ENCODE assay signal across 10 cellular contexts in genomic region chr7:22355620-22356009, GRCh38. TPM values are rescaled to one million over a fixed set of nuclear protein-coding genes. Genes with fewer than 3 reads are reported as not detected.
A peak's percentile ranks its signal among the peaks of the same experiment; 100 is the strongest.
DNase-seq lines count a peak whose midpoint lies in the region; ATAC-seq and TF ChIP-seq lines count a peak whose summit lies in the region.
"Had no signal": no experiment of that assay in that cellular context is flagged by ENCODE, and none has a peak within 500 bp of the region (broad histone marks: within the 10 kb centered on the region; RNA-seq: fewer than 3 reads in every experiment).

No MANE protein-coding gene starts in this region.

- H3K36me3 ChIP-seq in RWPE2 (ENCODE audit: low read depth) (no peaks in the 10 kb centered on the region), esophagus (ENCODE audit: control insufficient read depth in 2 of 2, insufficient read depth in 2 of 2, low read length in 1 of 2) (no peaks in the 10 kb centered on the region)

- H4K91ac ChIP-seq in H9 (ENCODE audit: insufficient read length, low read depth, low read length): no peak overlapping the region

- WGBS in H9 (ENCODE audit: extremely low coverage, insufficient read length, low lambda C conversion rate): no CpG with 5 or more reads among the region's 5 CpGs
- 45 to 47% methylated on average over 5 of the region's 5 CpGs for WGBS in esophagus, 2 donors

- H3K9me3 ChIP-seq in H9 (ENCODE audit: control insufficient read depth, low read depth, low read length) (no peaks in the 10 kb centered on the region), RWPE2 (ENCODE audit: severe bottlenecking) (peaks cover 2% of the 10 kb centered on the region), esophagus (ENCODE audit: control insufficient read depth in 2 of 2, insufficient read depth in 1 of 2, low read depth in 1 of 2, low read length in 1 of 2) (no peaks in the 10 kb centered on the region)

- H3K9ac ChIP-seq in H9 (ENCODE audit: extremely low read depth, insufficient read length, low read length): no peak overlapping the region

- H3K9me3 Mint-ChIP-seq in H9: peaks cover 8 to 12% of the 10 kb centered on the region in 2 experiments
- H3K9me3 Mint-ChIP-seq: dendritic cell treated with granulocyte-macrophage colony-stimulating factor and Interleukin-4, amounts not matched to agents 40 ng/mL and 50 ng/mL, for 4 days had no signal

- H3K4me2 ChIP-seq in H9 (ENCODE audit: insufficient read depth, insufficient read length, low read length): peak overlapping the region; percentile 68

- H2AK5ac ChIP-seq in H9 (ENCODE audit: insufficient read length, low read length): no peak overlapping the region

- H3K27ac ChIP-seq in H9 (ENCODE audit: insufficient read length, low read depth, low read length) (no peak overlapping the region), RWPE2 (ENCODE audit: poor library complexity, severe bottlenecking) (no peak overlapping the region), esophagus (ENCODE audit: low read depth in 2 of 2, low read length in 1 of 2) (peak overlapping the region; percentile 40 to 73), skin epidermis (no peak overlapping the region)

- H3K27me3 Mint-ChIP-seq in H9 (ENCODE audit: low read depth): peaks cover 22% of the 10 kb centered on the region

- peak overlapping the region; percentile 64 to 76 for H3K4me3 Mint-ChIP-seq in H9
- H3K4me3 Mint-ChIP-seq: dendritic cell treated with granulocyte-macrophage colony-stimulating factor and Interleukin-4, amounts not matched to agents 40 ng/mL and 50 ng/mL, for 4 days had no signal

- H4K8ac ChIP-seq in H9 (replicated peaks; ENCODE audit: insufficient read length, low read depth, low read length): no peak overlapping the region

- no peak for ATAC-seq in RWPE2 (ENCODE audit: low read depth)

- H2AFZ ChIP-seq in H9 (ENCODE audit: low read length): no peak overlapping the region

- no peak for DNase-seq in H9
- DNase-seq in RWPE2 (ENCODE audit: low spot score): no peak
- DNase-seq in HUDEP-2 (lab: John Stamatoyannopoulos, UW; ENCODE audit: unreplicated experiment in 76 of 76): no peak
- DNase-seq in activated CD8-positive, alpha-beta memory T cell treated with anti-CD3 and anti-CD28 coated beads, Interleukin-2, amount 50 U/mL, for 48 hours: no peak
- DNase-seq in iPS-NIHi7 (ENCODE audit: extremely low spot score): no peak
- DNase-seq: GF-D8, NCI-H1436 treated with DMSO at 0.1 percent for 48 hours had no signal

- H2BK20ac ChIP-seq in H9 (ENCODE audit: low read depth, low read length, poor library complexity, severe bottlenecking): no peak overlapping the region

- H3K4me1 ChIP-seq in H9 (ENCODE audit: insufficient read depth, low read length): peaks cover 8% of the 10 kb centered on the region; the same call in 1 of the 2 replicates
- peaks cover 16% of the 10 kb centered on the region for H3K4me1 ChIP-seq in RWPE2 (ENCODE audit: insufficient read depth, poor library complexity, severe bottlenecking)
- H3K4me1 ChIP-seq in esophagus (ENCODE audit: control insufficient read depth in 2 of 2, insufficient read depth in 2 of 2, low read length in 1 of 2): peaks cover 0 to 9% of the 10 kb centered on the region in 2 donors

- no peak overlapping the region for H2BK5ac ChIP-seq in H9 (ENCODE audit: insufficient read length, low read length)

- no peak overlapping the region for H3K14ac ChIP-seq in H9 (ENCODE audit: insufficient read depth, low read length)

- H3T11ph ChIP-seq in H9 (ENCODE audit: low read length): no peak overlapping the region

- H3K56ac ChIP-seq in H9 (ENCODE audit: insufficient read length, low read depth, low read length): no peak overlapping the region

- no peaks in the 10 kb centered on the region for H3K27me3 ChIP-seq in H9 (ENCODE audit: insufficient read depth, low read length)
- no peaks in the 10 kb centered on the region for H3K27me3 ChIP-seq in RWPE2 (ENCODE audit: insufficient read depth, poor library complexity, severe bottlenecking)
- H3K27me3 ChIP-seq in esophagus (ENCODE audit: control insufficient read depth in 1 of 2, insufficient read depth in 2 of 2, low read length in 2 of 2): no peaks in the 10 kb centered on the region

- TF ChIP-seq CTCF in H9 (conservative IDR thresholded peaks at IDR 0.05): no peak
- TF ChIP-seq CTCF in RWPE2 (IDR thresholded peaks at IDR 0.05; ENCODE audit: poor library complexity, severe bottlenecking): no peak

- no peaks in the 10 kb centered on the region for H3K79me1 ChIP-seq in H9 (ENCODE audit: insufficient read depth, low read depth, low read length, poor library complexity, severe bottlenecking)

- no peak overlapping the region for H4K5ac ChIP-seq in H9 (ENCODE audit: insufficient read length, low read depth, low read length)

- H2BK120ac ChIP-seq in H9 (ENCODE audit: low read depth, low read length, poor library complexity, severe bottlenecking): no peak overlapping the region

- H3K4me1 Mint-ChIP-seq in H9: peaks cover 30 to 31% of the 10 kb centered on the region in 2 experiments

- H3K36me3 Mint-ChIP-seq in H9 (ENCODE audit: insufficient read depth in 1 of 3, low read depth in 3 of 3): peaks cover 13 to 35% (median 17%) of the 10 kb centered on the region in 3 experiments

- H2BK12ac ChIP-seq in H9 (ENCODE audit: insufficient read length, low read depth, low read length): no peak overlapping the region

- no peak overlapping the region for H3K18ac ChIP-seq in H9 (ENCODE audit: insufficient read length, low read depth, low read length)

- peak overlapping the region; percentile 91 for H3K4me3 ChIP-seq in RWPE2 (ENCODE audit: severe bottlenecking)
- H3K4me3 ChIP-seq in esophagus (ENCODE audit: low read depth in 1 of 2, low read length in 2 of 2): peak overlapping the region; percentile 74 to 80
- H3K4me3 ChIP-seq in skin epidermis: peak overlapping the region in 6 of 7 experiments; percentile 40 to 62 (median 50)

- no peak overlapping the region for H2BK15ac ChIP-seq in H9 (ENCODE audit: low read depth, low read length)

- no peaks in the 10 kb centered on the region for H4K20me1 ChIP-seq in H9 (ENCODE audit: control insufficient read depth, insufficient read depth, insufficient read length)

- no peak overlapping the region for H3K23ac ChIP-seq in H9 (ENCODE audit: insufficient read length, low read depth, low read length)

- H3K4ac ChIP-seq in H9 (ENCODE audit: low read depth, low read length): no peak overlapping the region

- H3K23me2 ChIP-seq in H9 (ENCODE audit: insufficient read length, low read depth, low read length, poor library complexity, severe bottlenecking): peaks cover 9% of the 10 kb centered on the region

- no peak overlapping the region for H3K27ac Mint-ChIP-seq in H9
- H3K27ac Mint-ChIP-seq: dendritic cell treated with granulocyte-macrophage colony-stimulating factor and Interleukin-4, amounts not matched to agents 40 ng/mL and 50 ng/mL, for 4 days had no signal

- H3K79me2 ChIP-seq in H9 (ENCODE audit: insufficient read depth, low read length): peaks cover 5% of the 10 kb centered on the region; the same call in 1 of the 2 replicates

RNA-seq across cellular contexts. Expression of gene RAPGEF5, which starts 1.3 kb away (rescaled TPM):
- total RNA-seq in H9 (2021): 13.3 and 14.4 TPM in 2 replicates
- 1 to 10 TPM; 6.6 to 6.7 TPM for polyA plus RNA-seq in esophagus

Comparison
In these comparisons a context has a peak if more than half of its experiments do, and no peak if none do; other contexts are left out.
1. H3K27ac ChIP-seq: peak in esophagus (2 of 2); none in H9 (single experiment), RWPE2 (single experiment) and skin epidermis (0 of 21).
2. Peak in every context shown above with its lines, with median percentiles within 50 percentile points of each other: H3K4me3 ChIP-seq.